ENCODE assay signal across 10 cellular contexts in genomic region chr4:38154681-38155588, GRCh38.
DNase-seq lines count a peak whose midpoint lies in the region; ATAC-seq, FAIRE-seq and TF ChIP-seq lines count a peak whose summit lies in the region.
"Had no signal": no experiment of that assay in that cellular context is flagged by ENCODE, and none has a peak within 500 bp of the region (broad histone marks: within the 10 kb centered on the region; RNA-seq: fewer than 3 reads in every experiment).

No MANE protein-coding gene starts in this region.

- no peaks in the 10 kb centered on the region for H3K9me3 Mint-ChIP-seq in activated CD8-positive, alpha-beta T cell treated with anti-CD3 and anti-CD28 coated beads for 36 hours

- H3K36me3 ChIP-seq in kidney (ENCODE audit: control insufficient read depth in 1 of 2, insufficient read depth in 2 of 2, low read length in 2 of 2), result no peaks in the 10 kb centered on the region
- H3K36me3 ChIP-seq in tibial nerve, result no peaks in the 10 kb centered on the region

- no peaks in the 10 kb centered on the region for H3K36me3 Mint-ChIP-seq in activated CD8-positive, alpha-beta T cell treated with anti-CD3 and anti-CD28 coated beads for 36 hours (ENCODE audit: low read depth)

- H3K27me3 ChIP-seq in tibial nerve, result no peaks in the 10 kb centered on the region

- no peak overlapping the region for H3K27ac Mint-ChIP-seq in activated CD8-positive, alpha-beta T cell treated with anti-CD3 and anti-CD28 coated beads for 36 hours

- no peaks in the 10 kb centered on the region for H3K27me3 Mint-ChIP-seq in activated CD8-positive, alpha-beta T cell treated with anti-CD3 and anti-CD28 coated beads for 36 hours

- TF ChIP-seq CTCF in activated CD8-positive, alpha-beta T cell treated with anti-CD3 and anti-CD28 coated beads for 36 hours (IDR thresholded peaks at IDR 0.05), result no peak
- no peak for TF ChIP-seq CTCF in kidney (IDR thresholded peaks at IDR 0.05; ENCODE audit: borderline replicate concordance, extremely low read depth, insufficient read depth)
- no peak for TF ChIP-seq CTCF in tibial nerve (IDR thresholded peaks at IDR 0.05)

- intact Hi-C loops in activated CD8-positive, alpha-beta T cell treated with anti-CD3 and anti-CD28 coated beads for 36 hours (cut with micrococcal nuclease), result no loop called here
- intact Hi-C loops in kidney (cut with DNase I), result no loop called here

- H3K4me1 Mint-ChIP-seq in activated CD8-positive, alpha-beta T cell treated with anti-CD3 and anti-CD28 coated beads for 36 hours (ENCODE audit: low read depth), result peaks cover 28% of the 10 kb centered on the region

- H3K27ac ChIP-seq in kidney (ENCODE audit: low read depth in 2 of 2, low read length in 2 of 2) (no peak overlapping the region), tibial nerve (peak overlapping the region in 3 of 4 donors; percentile 58 to 76 (median 74))

- H3K4me3 Mint-ChIP-seq in activated CD8-positive, alpha-beta T cell treated with anti-CD3 and anti-CD28 coated beads for 36 hours, result no peak overlapping the region

- POLR2A ChIA-PET in activated CD8-positive, alpha-beta T cell treated with anti-CD3 and anti-CD28 coated beads for 36 hours (lab: Charles Lee), result interaction anchor here (1.1 kb wide), 1 partner anchor 23 kb away, joined by 4 read pairs; no protein-coding TSS in a partner anchor

- ATAC-seq in activated CD8-positive, alpha-beta T cell treated with anti-CD3 and anti-CD28 coated beads for 36 hours, result peak; percentile 37
- ATAC-seq in HG02759 (IDR thresholded peaks at IDR 0.05; ENCODE audit: unreplicated experiment), result no peak
- no peak for ATAC-seq in GM18867 (IDR thresholded peaks at IDR 0.05; ENCODE audit: unreplicated experiment)
- ATAC-seq: Panc1 had no signal

- H3K9ac ChIP-seq in kidney (ENCODE audit: low read length in 2 of 2), result no peak overlapping the region

- peak in 1 of 2 donors; percentile 19 for TF ChIP-seq EP300 in tibial nerve (IDR thresholded peaks at IDR 0.05)

- H3K9me3 ChIP-seq in kidney (ENCODE audit: control insufficient read depth in 1 of 2, low read length in 2 of 2), result no peaks in the 10 kb centered on the region
- H3K9me3 ChIP-seq in tibial nerve, result no peaks in the 10 kb centered on the region
- H3K9me3 ChIP-seq: Caco-2 had no signal

- no peak for TF ChIP-seq POLR2A in tibial nerve (IDR thresholded peaks at IDR 0.05)

- H3K4me3 ChIP-seq in kidney (ENCODE audit: low read length in 2 of 2) (no peak overlapping the region), tibial nerve (no peak overlapping the region)

- CTCF ChIA-PET in activated CD8-positive, alpha-beta T cell treated with anti-CD3 and anti-CD28 coated beads for 36 hours (lab: Charles Lee), result interaction anchor here (0.9 to 1.4 kb wide), 3 partner anchors 22 to 92 kb away, joined by 3 to 4 read pairs (median 4); no protein-coding TSS in a partner anchor

- no peak for FAIRE-seq in kidney (lab: Jason Lieb, UNC)

- peak; percentile 47 for DNase-seq in activated CD8-positive, alpha-beta memory T cell treated with anti-CD3 and anti-CD28 coated beads, Interleukin-2, amount 50 U/mL, for 48 hours
- DNase-seq in activated CD8-positive, alpha-beta memory T cell treated with anti-CD3 and anti-CD28 coated beads for 24 hours, result no peak
- peak; percentile 17 for DNase-seq in activated CD8-positive, alpha-beta T cell treated with anti-CD3 and anti-CD28 coated beads for 36 hours
- DNase-seq in kidney (peak; percentile 88), tibial nerve (ENCODE audit: low spot score in 2 of 2) (peak in 1 of 2 donors; percentile 31)
- no peak for DNase-seq in stimulated activated CD4-positive, alpha-beta T cell treated with anti-CD3 and anti-CD28 coated beads, Interleukin-2, amount 100 ng/mL, for 48 hours
- DNase-seq: Caco-2 had no signal

- 50 to 52% methylated on average over 16 to 17 of the region's 17 CpGs for WGBS in tibial nerve, 2 donors

- peaks cover 0 to under 1% of the 10 kb centered on the region in 2 donors for H3K4me1 ChIP-seq in kidney (ENCODE audit: control insufficient read depth in 1 of 2, insufficient read depth in 1 of 2, low read depth in 1 of 2, low read length in 2 of 2)
- peaks cover 0 to 49% (median 17%) of the 10 kb centered on the region in 4 donors for H3K4me1 ChIP-seq in tibial nerve
- H3K4me1 ChIP-seq: Caco-2 had no signal

Comparison
In these comparisons a context has a peak if more than half of its experiments do, and no peak if none do; other contexts are left out.
1. DNase-seq: peak in activated CD8-positive, alpha-beta memory T cell treated with anti-CD3 and anti-CD28 coated beads, Interleukin-2, amount 50 U/mL, for 48 hours (single experiment), activated CD8-positive, alpha-beta T cell treated with anti-CD3 and anti-CD28 coated beads for 36 hours (single experiment) and kidney (single experiment); none in activated CD8-positive, alpha-beta memory T cell treated with anti-CD3 and anti-CD28 coated beads for 24 hours (single experiment) and stimulated activated CD4-positive, alpha-beta T cell treated with anti-CD3 and anti-CD28 coated beads, Interleukin-2, amount 100 ng/mL, for 48 hours (0 of 2).
2. H3K27ac ChIP-seq: peak in tibial nerve (3 of 4); none in kidney (0 of 2).